Comparison of ENCODE assay signal across 9 cellular contexts in genomic region chr3:124786491-124787241, GRCh38. TPM values are rescaled to one million over a fixed set of nuclear protein-coding genes. Genes with fewer than 3 reads are reported as not detected.
DNase-seq lines count a peak whose midpoint lies in the region; ATAC-seq, FAIRE-seq and TF ChIP-seq lines count a peak whose summit lies in the region.
"Had no signal": no experiment of that assay in that cellular context is flagged by ENCODE, and none has a peak within 500 bp of the region (broad histone marks: within the 10 kb centered on the region; RNA-seq: fewer than 3 reads in every experiment).

No MANE protein-coding gene starts in this region.

- no peaks in the 10 kb centered on the region for H3K9me3 ChIP-seq in fibroblast of lung (ENCODE audit: control insufficient read depth, insufficient read depth, low read depth, low read length)
- H3K9me3 ChIP-seq: SJSA1 had no signal

- H3K36me3 Mint-ChIP-seq in Calu3 (ENCODE audit: insufficient read depth, unreplicated experiment), result peaks cover 14% of the 10 kb centered on the region
- no peaks in the 10 kb centered on the region for H3K36me3 Mint-ChIP-seq in activated CD4-positive, alpha-beta T cell treated with anti-CD3 and anti-CD28 coated beads for 36 hours (ENCODE audit: low read depth)

- ATAC-seq in activated CD4-positive, alpha-beta T cell treated with anti-CD3 and anti-CD28 coated beads for 36 hours, result no peak
- no peak for ATAC-seq in GM18511 (IDR thresholded peaks at IDR 0.05; ENCODE audit: unreplicated experiment)

- CTCF ChIA-PET in Calu3 (lab: Charles Lee), result interaction anchor here (0.6 to 3.3 kb wide), 15 partner anchors 9 to 142 kb away, joined by 3 to 69 read pairs (median 4); partner anchors contain the start of gene ITGB5
- CTCF ChIA-PET in activated CD4-positive, alpha-beta T cell treated with anti-CD3 and anti-CD28 coated beads for 36 hours (lab: Charles Lee), result interaction anchor here (0.5 to 4.2 kb wide), 14 partner anchors 15 to 200 kb away, joined by 3 to 25 read pairs (median 4); no protein-coding TSS in a partner anchor

- no peaks in the 10 kb centered on the region for H3K27me3 ChIP-seq in fibroblast of lung (ENCODE audit: control insufficient read depth, insufficient read depth, low read length)
- H3K27me3 ChIP-seq: SJSA1 had no signal

- H3K27ac ChIP-seq in fibroblast of lung (ENCODE audit: insufficient read depth, low read length), result peak overlapping the region; percentile 13
- H3K27ac ChIP-seq: SJSA1 had no signal

- H3K4me3 ChIP-seq in fibroblast of lung (replicated peaks in 1 of 4; ENCODE audit: control extremely low read depth in 1 of 4, insufficient read depth in 1 of 4, low read depth in 3 of 4, low read length in 4 of 4), result no peak overlapping the region
- H3K4me3 ChIP-seq: SJSA1 had no signal

- intact Hi-C loops in Calu3 (cut with micrococcal nuclease; ENCODE audit: unreplicated experiment), result loop anchor here (1.0 to 2.0 kb wide), 2 partner anchors 100 to 115 kb away; partner anchors contain the start of gene ITGB5
- intact Hi-C loops in posterior vena cava (cut with DNase I), result no loop called here
- intact Hi-C loops in activated CD4-positive, alpha-beta T cell treated with anti-CD3 and anti-CD28 coated beads for 36 hours (cut with DNase I, micrococcal nuclease), result loop anchor here in 1 of 2 experiments (2.0 kb wide), 1 partner anchor 114 kb away; no protein-coding TSS in a partner anchor

- BruUV-seq in Calu3 (replicated peaks; lab: Mats Ljungman, UMichigan), result no TSS peak

- peaks cover 12% of the 10 kb centered on the region for H3K4me1 ChIP-seq in fibroblast of lung (ENCODE audit: control insufficient read depth, extremely low read depth, insufficient read depth, low read length)

- no peak overlapping the region for H3K9ac ChIP-seq in fibroblast of lung (ENCODE audit: insufficient read depth, low read length)

- peaks cover 12% of the 10 kb centered on the region for H3K4me1 Mint-ChIP-seq in Calu3 (ENCODE audit: low read depth, unreplicated experiment)
- peaks cover 4% of the 10 kb centered on the region for H3K4me1 Mint-ChIP-seq in activated CD4-positive, alpha-beta T cell treated with anti-CD3 and anti-CD28 coated beads for 36 hours

- H4K20me1 ChIP-seq in fibroblast of lung (ENCODE audit: control insufficient read depth, extremely low read depth, insufficient read depth, low read length), result no peaks in the 10 kb centered on the region

- TF ChIP-seq CTCF in Calu3 (IDR thresholded peaks at IDR 0.05; ENCODE audit: unreplicated experiment), result no peak
- peak; percentile 28 to 55 for TF ChIP-seq CTCF in fibroblast of lung (conservative IDR thresholded peaks at IDR 0.05 in 1 of 2, IDR thresholded peaks at IDR 0.05 in 1 of 2; ENCODE audit: low read depth in 1 of 2, low read length in 2 of 2)

- no peak overlapping the region for H3K4me2 ChIP-seq in fibroblast of lung (ENCODE audit: extremely low read depth, insufficient read depth, low read length)

- peak; percentile 8 for DNase-seq in Calu3
- DNase-seq in RCC 7860 (ENCODE audit: low spot score), result peak; percentile 40
- DNase-seq in fibroblast of lung (ENCODE audit: low read depth in 2 of 2), result peak; percentile 67 to 68
- DNase-seq in posterior vena cava (ENCODE audit: low spot score), result peak; percentile 66
- DNase-seq in activated CD4-positive, alpha-beta T cell treated with anti-CD3 and anti-CD28 coated beads for 36 hours, result no peak
- DNase-seq in cerebellar nuclear complex (lab: John Stamatoyannopoulos, UW), result no peak
- DNase-seq in GOT3 (lab: John Stamatoyannopoulos, UW), result no peak

- no peaks in the 10 kb centered on the region for H3K9me3 Mint-ChIP-seq in Calu3 (ENCODE audit: low read depth, unreplicated experiment)
- no peaks in the 10 kb centered on the region for H3K9me3 Mint-ChIP-seq in activated CD4-positive, alpha-beta T cell treated with anti-CD3 and anti-CD28 coated beads for 36 hours (ENCODE audit: low read depth)

- H3K27me3 Mint-ChIP-seq in Calu3 (ENCODE audit: unreplicated experiment), result no peaks in the 10 kb centered on the region
- no peaks in the 10 kb centered on the region for H3K27me3 Mint-ChIP-seq in activated CD4-positive, alpha-beta T cell treated with anti-CD3 and anti-CD28 coated beads for 36 hours

- H3K36me3 ChIP-seq in fibroblast of lung (ENCODE audit: control insufficient read depth, insufficient read depth, low read length), result no peaks in the 10 kb centered on the region
- H3K36me3 ChIP-seq: SJSA1 had no signal

- H3K79me2 ChIP-seq in fibroblast of lung (ENCODE audit: control insufficient read depth, insufficient read depth, low read length), result no peaks in the 10 kb centered on the region

- POLR2A ChIA-PET in activated CD4-positive, alpha-beta T cell treated with anti-CD3 and anti-CD28 coated beads for 36 hours (lab: Charles Lee), result no interaction called here

- no peak overlapping the region for H2AFZ ChIP-seq in fibroblast of lung (ENCODE audit: low read length)

- no peak overlapping the region for H3K4me3 Mint-ChIP-seq in Calu3 (ENCODE audit: low read depth, unreplicated experiment)
- H3K4me3 Mint-ChIP-seq in activated CD4-positive, alpha-beta T cell treated with anti-CD3 and anti-CD28 coated beads for 36 hours, result no peak overlapping the region

- peak; percentile 62 for FAIRE-seq in RCC 7860 (lab: Jason Lieb, UNC)

- H3K27ac Mint-ChIP-seq in Calu3 (ENCODE audit: unreplicated experiment), result peak overlapping the region; percentile 8
- H3K27ac Mint-ChIP-seq in activated CD4-positive, alpha-beta T cell treated with anti-CD3 and anti-CD28 coated beads for 36 hours, result no peak overlapping the region

RNA-seq across cellular contexts. Expression of gene UMPS, which starts 56.4 kb away (rescaled TPM):
- total RNA-seq in Calu3 (2022), result 62.1 and 73.0 TPM in 2 replicates
- total RNA-seq in fibroblast of lung, result 21.6 and 23.1 TPM in 2 replicates
- 25.0 and 34.3 TPM in 2 replicates for polyA plus RNA-seq in fibroblast of lung
- 17.8 and 25.4 TPM in 2 replicates for polyA plus RNA-seq in fibroblast of lung (2012)
- polyA minus RNA-seq in fibroblast of lung (ENCODE audit: low replicate concordance), result 7.5 and 10.1 TPM in 2 replicates
- 10 to 100 TPM; 15.5 to 16.1 TPM for total RNA-seq in posterior vena cava
- 10 to 100 TPM; 35.9 to 42.4 TPM for total RNA-seq in activated CD4-positive, alpha-beta T cell treated with anti-CD3 and anti-CD28 coated beads for 36 hours

Comparison
In these comparisons a context has a peak if more than half of its experiments do, and no peak if none do; other contexts are left out.
1. DNase-seq: peak in Calu3 (single experiment), RCC 7860 (single experiment), fibroblast of lung (2 of 2) and posterior vena cava (single experiment); none in activated CD4-positive, alpha-beta T cell treated with anti-CD3 and anti-CD28 coated beads for 36 hours (single experiment), cerebellar nuclear complex (0 of 2) and GOT3 (single experiment).